ENCODE assay signal across 1 cellular context in genomic region chr1:44290250-44291094, GRCh38.
TF ChIP-seq lines count a peak whose summit lies in the region.

No MANE protein-coding gene starts in this region.

TF ChIP-seq in K562, 482 proteins besides CTCF, POLR2A, EP300 and RAD21 (continued from another document):
- TF ChIP-seq, protein P1, sequence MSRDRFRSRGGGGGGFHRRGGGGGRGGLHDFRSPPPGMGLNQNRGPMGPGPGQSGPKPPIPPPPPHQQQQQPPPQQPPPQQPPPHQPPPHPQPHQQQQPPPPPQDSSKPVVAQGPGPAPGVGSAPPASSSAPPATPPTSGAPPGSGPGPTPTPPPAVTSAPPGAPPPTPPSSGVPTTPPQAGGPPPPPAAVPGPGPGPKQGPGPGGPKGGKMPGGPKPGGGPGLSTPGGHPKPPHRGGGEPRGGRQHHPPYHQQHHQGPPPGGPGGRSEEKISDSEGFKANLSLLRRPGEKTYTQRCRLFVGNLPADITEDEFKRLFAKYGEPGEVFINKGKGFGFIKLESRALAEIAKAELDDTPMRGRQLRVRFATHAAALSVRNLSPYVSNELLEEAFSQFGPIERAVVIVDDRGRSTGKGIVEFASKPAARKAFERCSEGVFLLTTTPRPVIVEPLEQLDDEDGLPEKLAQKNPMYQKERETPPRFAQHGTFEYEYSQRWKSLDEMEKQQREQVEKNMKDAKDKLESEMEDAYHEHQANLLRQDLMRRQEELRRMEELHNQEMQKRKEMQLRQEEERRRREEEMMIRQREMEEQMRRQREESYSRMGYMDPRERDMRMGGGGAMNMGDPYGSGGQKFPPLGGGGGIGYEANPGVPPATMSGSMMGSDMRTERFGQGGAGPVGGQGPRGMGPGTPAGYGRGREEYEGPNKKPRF (IDR thresholded peaks at IDR 0.05; ENCODE audit: low read depth, low read length) = no peak
- TF ChIP-seq BRF1 (IDR thresholded peaks at IDR 0.05; ENCODE audit: borderline replicate concordance, extremely low read depth, insufficient read length) = no peak
- TF ChIP-seq MED1 (CRISPR knock-in tag; IDR thresholded peaks at IDR 0.05; ENCODE audit: borderline replicate concordance) = no peak
- no peak for TF ChIP-seq ELK1 (CRISPR knock-in tag; IDR thresholded peaks at IDR 0.05)
- TF ChIP-seq, protein P2, sequence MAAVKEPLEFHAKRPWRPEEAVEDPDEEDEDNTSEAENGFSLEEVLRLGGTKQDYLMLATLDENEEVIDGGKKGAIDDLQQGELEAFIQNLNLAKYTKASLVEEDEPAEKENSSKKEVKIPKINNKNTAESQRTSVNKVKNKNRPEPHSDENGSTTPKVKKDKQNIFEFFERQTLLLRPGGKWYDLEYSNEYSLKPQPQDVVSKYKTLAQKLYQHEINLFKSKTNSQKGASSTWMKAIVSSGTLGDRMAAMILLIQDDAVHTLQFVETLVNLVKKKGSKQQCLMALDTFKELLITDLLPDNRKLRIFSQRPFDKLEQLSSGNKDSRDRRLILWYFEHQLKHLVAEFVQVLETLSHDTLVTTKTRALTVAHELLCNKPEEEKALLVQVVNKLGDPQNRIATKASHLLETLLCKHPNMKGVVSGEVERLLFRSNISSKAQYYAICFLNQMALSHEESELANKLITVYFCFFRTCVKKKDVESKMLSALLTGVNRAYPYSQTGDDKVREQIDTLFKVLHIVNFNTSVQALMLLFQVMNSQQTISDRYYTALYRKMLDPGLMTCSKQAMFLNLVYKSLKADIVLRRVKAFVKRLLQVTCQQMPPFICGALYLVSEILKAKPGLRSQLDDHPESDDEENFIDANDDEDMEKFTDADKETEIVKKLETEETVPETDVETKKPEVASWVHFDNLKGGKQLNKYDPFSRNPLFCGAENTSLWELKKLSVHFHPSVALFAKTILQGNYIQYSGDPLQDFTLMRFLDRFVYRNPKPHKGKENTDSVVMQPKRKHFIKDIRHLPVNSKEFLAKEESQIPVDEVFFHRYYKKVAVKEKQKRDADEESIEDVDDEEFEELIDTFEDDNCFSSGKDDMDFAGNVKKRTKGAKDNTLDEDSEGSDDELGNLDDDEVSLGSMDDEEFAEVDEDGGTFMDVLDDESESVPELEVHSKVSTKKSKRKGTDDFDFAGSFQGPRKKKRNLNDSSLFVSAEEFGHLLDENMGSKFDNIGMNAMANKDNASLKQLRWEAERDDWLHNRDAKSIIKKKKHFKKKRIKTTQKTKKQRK (IDR thresholded peaks at IDR 0.05; ENCODE audit: borderline replicate concordance, low read depth, low read length) = no peak
- TF ChIP-seq SIN3B (IDR thresholded peaks at IDR 0.05; ENCODE audit: low read depth) = no peak
- no peak for TF ChIP-seq NFXL1 (CRISPR knock-in tag; IDR thresholded peaks at IDR 0.05)
- TF ChIP-seq, protein P3, sequence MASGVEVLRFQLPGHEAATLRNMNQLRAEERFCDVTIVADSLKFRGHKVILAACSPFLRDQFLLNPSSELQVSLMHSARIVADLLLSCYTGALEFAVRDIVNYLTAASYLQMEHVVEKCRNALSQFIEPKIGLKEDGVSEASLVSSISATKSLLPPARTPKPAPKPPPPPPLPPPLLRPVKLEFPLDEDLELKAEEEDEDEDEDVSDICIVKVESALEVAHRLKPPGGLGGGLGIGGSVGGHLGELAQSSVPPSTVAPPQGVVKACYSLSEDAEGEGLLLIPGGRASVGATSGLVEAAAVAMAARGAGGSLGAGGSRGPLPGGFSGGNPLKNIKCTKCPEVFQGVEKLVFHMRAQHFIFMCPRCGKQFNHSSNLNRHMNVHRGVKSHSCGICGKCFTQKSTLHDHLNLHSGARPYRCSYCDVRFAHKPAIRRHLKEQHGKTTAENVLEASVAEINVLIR (CRISPR knock-in tag; IDR thresholded peaks at IDR 0.05) = 0 out of 2 replicates have a peak, but pooled peaks have one; percentile 44
- peak; percentile 56; the same call in 1 of the 2 replicates for TF ChIP-seq ZNF24 (IDR thresholded peaks at IDR 0.05)
- TF ChIP-seq HDAC8 (tag; IDR thresholded peaks at IDR 0.05) = no peak
- TF ChIP-seq, protein P4, sequence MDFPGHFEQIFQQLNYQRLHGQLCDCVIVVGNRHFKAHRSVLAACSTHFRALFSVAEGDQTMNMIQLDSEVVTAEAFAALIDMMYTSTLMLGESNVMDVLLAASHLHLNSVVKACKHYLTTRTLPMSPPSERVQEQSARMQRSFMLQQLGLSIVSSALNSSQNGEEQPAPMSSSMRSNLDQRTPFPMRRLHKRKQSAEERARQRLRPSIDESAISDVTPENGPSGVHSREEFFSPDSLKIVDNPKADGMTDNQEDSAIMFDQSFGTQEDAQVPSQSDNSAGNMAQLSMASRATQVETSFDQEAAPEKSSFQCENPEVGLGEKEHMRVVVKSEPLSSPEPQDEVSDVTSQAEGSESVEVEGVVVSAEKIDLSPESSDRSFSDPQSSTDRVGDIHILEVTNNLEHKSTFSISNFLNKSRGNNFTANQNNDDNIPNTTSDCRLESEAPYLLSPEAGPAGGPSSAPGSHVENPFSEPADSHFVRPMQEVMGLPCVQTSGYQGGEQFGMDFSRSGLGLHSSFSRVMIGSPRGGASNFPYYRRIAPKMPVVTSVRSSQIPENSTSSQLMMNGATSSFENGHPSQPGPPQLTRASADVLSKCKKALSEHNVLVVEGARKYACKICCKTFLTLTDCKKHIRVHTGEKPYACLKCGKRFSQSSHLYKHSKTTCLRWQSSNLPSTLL (IDR thresholded peaks at IDR 0.05) = no peak
- TF ChIP-seq SP1 (CRISPR knock-in tag; IDR thresholded peaks at IDR 0.05) = peak; percentile 80
- TF ChIP-seq GABPB1 (CRISPR knock-in tag; IDR thresholded peaks at IDR 0.05) = 0 out of 2 replicates have a peak, but pooled peaks have one; percentile 57
- TF ChIP-seq PCBP1 (IDR thresholded peaks at IDR 0.05; ENCODE audit: low read depth, low read length, poor library complexity, severe bottlenecking) = no peak
- no peak for TF ChIP-seq MAFF (IDR thresholded peaks at IDR 0.05; ENCODE audit: low read length)
- peak; percentile 89 for TF ChIP-seq KLF16 (IDR thresholded peaks at IDR 0.05)
- no peak for TF ChIP-seq ZFP1 (CRISPR knock-in tag; IDR thresholded peaks at IDR 0.05)
- no peak for TF ChIP-seq PCBP2 (IDR thresholded peaks at IDR 0.05; ENCODE audit: low read depth, low read length, poor library complexity, severe bottlenecking)
- TF ChIP-seq FOXP1 (CRISPR knock-in tag; IDR thresholded peaks at IDR 0.05) = peak; percentile 86
- no peak for TF ChIP-seq ZNF41 (CRISPR knock-in tag; conservative IDR thresholded peaks at IDR 0.05)
- peak; percentile 28; the same call in 1 of the 2 replicates for TF ChIP-seq EGR1 (conservative IDR thresholded peaks at IDR 0.05)
- peak; percentile 34 for TF ChIP-seq KHSRP (IDR thresholded peaks at IDR 0.05)
- TF ChIP-seq NRF1 (conservative IDR thresholded peaks at IDR 0.05 in 1 of 2, IDR thresholded peaks at IDR 0.05 in 1 of 2) = 0 out of 4 replicates have a peak, but pooled peaks of 1 of the 2 experiments have one; percentile 25
- peak; percentile 93 for TF ChIP-seq CCNT2 (IDR thresholded peaks at IDR 0.05; ENCODE audit: borderline replicate concordance, extremely low read depth, insufficient read length, low read depth, low read length)
- no peak for TF ChIP-seq ZZZ3 (IDR thresholded peaks at IDR 0.05)
- TF ChIP-seq BRCA1 (IDR thresholded peaks at IDR 0.05) = no peak
- no peak for TF ChIP-seq BRCA1 (CRISPR knock-in tag; IDR thresholded peaks at IDR 0.05)
- no peak for TF ChIP-seq RBM34 (IDR thresholded peaks at IDR 0.05; ENCODE audit: borderline replicate concordance, insufficient read depth, low read length)
- TF ChIP-seq FOS (IDR thresholded peaks at IDR 0.05; ENCODE audit: extremely low read depth, insufficient read length) = no peak
- TF ChIP-seq, protein P5, sequence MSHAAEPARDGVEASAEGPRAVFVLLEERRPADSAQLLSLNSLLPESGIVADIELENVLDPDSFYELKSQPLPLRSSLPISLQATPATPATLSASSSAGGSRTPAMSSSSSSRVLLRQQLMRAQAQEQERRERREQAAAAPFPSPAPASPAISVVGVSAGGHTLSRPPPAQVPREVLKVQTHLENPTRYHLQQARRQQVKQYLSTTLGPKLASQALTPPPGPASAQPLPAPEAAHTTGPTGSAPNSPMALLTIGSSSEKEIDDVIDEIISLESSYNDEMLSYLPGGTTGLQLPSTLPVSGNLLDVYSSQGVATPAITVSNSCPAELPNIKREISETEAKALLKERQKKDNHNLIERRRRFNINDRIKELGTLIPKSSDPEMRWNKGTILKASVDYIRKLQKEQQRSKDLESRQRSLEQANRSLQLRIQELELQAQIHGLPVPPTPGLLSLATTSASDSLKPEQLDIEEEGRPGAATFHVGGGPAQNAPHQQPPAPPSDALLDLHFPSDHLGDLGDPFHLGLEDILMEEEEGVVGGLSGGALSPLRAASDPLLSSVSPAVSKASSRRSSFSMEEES (CRISPR knock-in tag; IDR thresholded peaks at IDR 0.05) = peak; percentile 38; the same call in 1 of the 2 replicates
- TF ChIP-seq PRMT5 (CRISPR knock-in tag; IDR thresholded peaks at IDR 0.05) = no peak
- no peak for TF ChIP-seq EWSR1 (IDR thresholded peaks at IDR 0.05; ENCODE audit: borderline replicate concordance, low read depth, partially characterized antibody)
- no peak for TF ChIP-seq ZNF586 (CRISPR knock-in tag; conservative IDR thresholded peaks at IDR 0.05)
- TF ChIP-seq ZNF140 (CRISPR knock-in tag; IDR thresholded peaks at IDR 0.05) = no peak
- 0 out of 2 replicates have a peak, but pooled peaks have one; percentile 34 for TF ChIP-seq ZNF668 (CRISPR knock-in tag; IDR thresholded peaks at IDR 0.05)
- 0 out of 2 replicates have a peak, but pooled peaks have one; percentile 56 for TF ChIP-seq HNRNPL (IDR thresholded peaks at IDR 0.05; ENCODE audit: low read depth, low read length)
- TF ChIP-seq, protein P6, sequence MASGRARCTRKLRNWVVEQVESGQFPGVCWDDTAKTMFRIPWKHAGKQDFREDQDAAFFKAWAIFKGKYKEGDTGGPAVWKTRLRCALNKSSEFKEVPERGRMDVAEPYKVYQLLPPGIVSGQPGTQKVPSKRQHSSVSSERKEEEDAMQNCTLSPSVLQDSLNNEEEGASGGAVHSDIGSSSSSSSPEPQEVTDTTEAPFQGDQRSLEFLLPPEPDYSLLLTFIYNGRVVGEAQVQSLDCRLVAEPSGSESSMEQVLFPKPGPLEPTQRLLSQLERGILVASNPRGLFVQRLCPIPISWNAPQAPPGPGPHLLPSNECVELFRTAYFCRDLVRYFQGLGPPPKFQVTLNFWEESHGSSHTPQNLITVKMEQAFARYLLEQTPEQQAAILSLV (tag; IDR thresholded peaks at IDR 0.05) = peak; percentile 49; the same call in 1 of the 2 replicates
- TF ChIP-seq ZNF512 (tag; IDR thresholded peaks at IDR 0.05) = no peak
